8 cellular contexts compared by ENCODE assay signal in genomic region chr2:9206991-9207640, GRCh38. TPM values are rescaled to one million over a fixed set of nuclear protein-coding genes. Genes with fewer than 3 reads are reported as not detected.
DNase-seq lines count a peak whose midpoint lies in the region; ATAC-seq and TF ChIP-seq lines count a peak whose summit lies in the region.

No MANE protein-coding gene starts in this region.

- H3K27me3 Mint-ChIP-seq in naive B cell: peaks cover 22 to 42% (median 31%) of the 10 kb centered on the region in 3 donors

- CTCF ChIA-PET in SK-N-SH (lab: Yijun Ruan, JAX): interaction anchor here (0.7 to 7.4 kb wide), 18 partner anchors 12 to 185 kb away, joined by 3 to 93 read pairs (median 7); no protein-coding TSS in a partner anchor

- peak; percentile 49 for DNase-seq in ELF-1 (ENCODE audit: low read depth, low spot score)
- peak; percentile 73 for DNase-seq in GM23248
- peak; percentile 82 for DNase-seq in SK-N-SH
- no peak for DNase-seq in epithelial cell of proximal tubule (ENCODE audit: low read depth)
- no peak for DNase-seq in naive B cell
- DNase-seq in GOT3 (lab: John Stamatoyannopoulos, UW): no peak

- in situ Hi-C loops in GM23248 (cut with MboI): loop anchor here (10.0 kb wide), 1 partner anchor 128 kb away; no protein-coding TSS in a partner anchor

- ATAC-seq in naive B cell (ENCODE audit: low read depth in 2 of 2): peak; percentile 16
- no peak for ATAC-seq in GM21423 (IDR thresholded peaks at IDR 0.05; ENCODE audit: unreplicated experiment)
- no peak for ATAC-seq in HG02678 (IDR thresholded peaks at IDR 0.05; ENCODE audit: unreplicated experiment)

- no peaks in the 10 kb centered on the region for H3K36me3 Mint-ChIP-seq in naive B cell

- H3K36me3 ChIP-seq in GM23248 (ENCODE audit: low read depth) (no peaks in the 10 kb centered on the region), SK-N-SH (replicated peaks in 1 of 2; ENCODE audit: control insufficient read depth in 1 of 2, insufficient read depth in 2 of 2, low read length in 1 of 2) (peaks cover under 1 to 11% of the 10 kb centered on the region in 2 experiments)

- H3K27me3 ChIP-seq in GM23248 (replicated peaks; ENCODE audit: insufficient read depth): no peaks in the 10 kb centered on the region
- no peaks in the 10 kb centered on the region for H3K27me3 ChIP-seq in SK-N-SH (ENCODE audit: insufficient read depth)

- H3K4me3 ChIP-seq in GM23248 (peak overlapping the region; percentile 92), SK-N-SH (ENCODE audit: low read depth in 2 of 2, low read length in 1 of 2) (peak overlapping the region; percentile 90 to 98), epithelial cell of proximal tubule (ENCODE audit: low read depth, low read length) (peak overlapping the region; percentile 86)

- POLR2A ChIA-PET in SK-N-SH (lab: Yijun Ruan, JAX): interaction anchor here (0.5 to 2.1 kb wide), 6 partner anchors 28 to 215 kb away, joined by 3 to 8 read pairs (median 5); no protein-coding TSS in a partner anchor

- TF ChIP-seq CTCF in SK-N-SH (IDR thresholded peaks at IDR 0.05) (no peak), epithelial cell of proximal tubule (conservative IDR thresholded peaks at IDR 0.05; ENCODE audit: low read depth, low read length) (no peak)

- TF ChIP-seq RAD21 in SK-N-SH (IDR thresholded peaks at IDR 0.05; ENCODE audit: low read length): no peak

- peaks cover 30% of the 10 kb centered on the region for H3F3A ChIP-seq in GM23248 (ENCODE audit: insufficient read depth)
- peaks cover 37% of the 10 kb centered on the region for H3F3A ChIP-seq in SK-N-SH (replicated peaks; ENCODE audit: insufficient read depth)

- 1 to 2% methylated on average over 36 to 48 of the region's 84 CpGs for WGBS in GM23248 (ENCODE audit: low coverage in 1 of 2, low lambda C conversion rate in 2 of 2, missing lambda C conversion rate in 2 of 2), 2 experiments
- WGBS in SK-N-SH (ENCODE audit: low lambda C conversion rate): 2% methylated on average over 7 of the region's 84 CpGs

- H4K20me1 ChIP-seq in GM23248 (ENCODE audit: insufficient read depth) (no peaks in the 10 kb centered on the region), SK-N-SH (ENCODE audit: insufficient read depth) (peaks cover 38% of the 10 kb centered on the region)

- H3K9me2 ChIP-seq in GM23248 (ENCODE audit: insufficient read depth) (no peaks in the 10 kb centered on the region), SK-N-SH (no peaks in the 10 kb centered on the region)

- peak overlapping the region in 5 of 8 donors; percentile 20 to 70 (median 66) for H3K4me3 Mint-ChIP-seq in naive B cell

- peak overlapping the region; percentile 89 for H3K4me2 ChIP-seq in GM23248 (ENCODE audit: unreplicated experiment)
- peak overlapping the region; percentile 82 for H3K4me2 ChIP-seq in SK-N-SH

- TF ChIP-seq EP300 in SK-N-SH (IDR thresholded peaks at IDR 0.05; ENCODE audit: borderline replicate concordance in 1 of 2, low read depth in 1 of 2, low read length in 1 of 2): no peak

- H3K9me3 Mint-ChIP-seq in naive B cell: peaks cover 0 to 2% (median 0%) of the 10 kb centered on the region in 7 donors

- peaks cover 6 to 12% (median 10%) of the 10 kb centered on the region in 3 donors for H3K4me1 Mint-ChIP-seq in naive B cell

- H3K79me2 ChIP-seq in GM23248 (ENCODE audit: insufficient read depth): peaks cover 50% of the 10 kb centered on the region
- peaks cover 53% of the 10 kb centered on the region for H3K79me2 ChIP-seq in SK-N-SH (ENCODE audit: insufficient read depth)

- H2AFZ ChIP-seq in GM23248 (peak overlapping the region; percentile 4; the same call in 1 of the 2 replicates), SK-N-SH (ENCODE audit: low read depth) (no peak overlapping the region)

- H3K27ac Mint-ChIP-seq in naive B cell: no peak overlapping the region

- H3K9me3 ChIP-seq in GM23248 (ENCODE audit: low read depth): no peaks in the 10 kb centered on the region
- H3K9me3 ChIP-seq in SK-N-SH: no peaks in the 10 kb centered on the region

- H3K9ac ChIP-seq in GM23248 (peak overlapping the region; percentile 94), SK-N-SH (peak overlapping the region; percentile 99)

- H3K27ac ChIP-seq in GM23248 (peak overlapping the region; percentile 66), SK-N-SH (ENCODE audit: low read depth in 2 of 2, low read length in 1 of 2) (peak overlapping the region; percentile 84 to 93)

- H3K4me1 ChIP-seq in GM23248 (ENCODE audit: insufficient read depth) (peaks cover 33% of the 10 kb centered on the region), SK-N-SH (ENCODE audit: control insufficient read depth in 1 of 2, insufficient read depth in 2 of 2, low read depth in 1 of 2, low read length in 1 of 2) (peaks cover 12 to 27% of the 10 kb centered on the region in 2 experiments; a peak in 3 of 4 replicates)

TF ChIP-seq in SK-N-SH, 30 proteins besides CTCF, POLR2A, EP300 and RAD21:
- TF ChIP-seq NFIC (IDR thresholded peaks at IDR 0.05; ENCODE audit: borderline replicate concordance) (no peak), IRF3 (IDR thresholded peaks at IDR 0.05; ENCODE audit: low read depth, low read length) (no peak), CHD2 (IDR thresholded peaks at IDR 0.05; ENCODE audit: low read length, partially characterized antibody) (no peak), NRF1 (IDR thresholded peaks at IDR 0.05; ENCODE audit: low read depth, low read length) (no peak), SIN3A (IDR thresholded peaks at IDR 0.05; ENCODE audit: borderline replicate concordance, low read depth, low read length) (no peak), GABPA (IDR thresholded peaks at IDR 0.05; ENCODE audit: low read depth) (no peak)
- TF ChIP-seq, protein P1, sequence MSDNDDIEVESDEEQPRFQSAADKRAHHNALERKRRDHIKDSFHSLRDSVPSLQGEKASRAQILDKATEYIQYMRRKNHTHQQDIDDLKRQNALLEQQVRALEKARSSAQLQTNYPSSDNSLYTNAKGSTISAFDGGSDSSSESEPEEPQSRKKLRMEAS (IDR thresholded peaks at IDR 0.05; ENCODE audit: low read depth): peak; percentile 21; the same call in 1 of the 2 replicates

RNA-seq across cellular contexts. Expression of gene ASAP2, which starts 0.5 kb away (rescaled TPM):
- total RNA-seq in GM23248 (2014; rRNA removed; shearing (Covaris generic)): 49.6 and 54.1 TPM in 2 replicates
- polyA plus RNA-seq in GM23248 (2016; fragmentation: Nextera tagmentation; extraction: Ambion mirVana) (8.8 and 10.9 TPM in 2 replicates), SK-N-SH (2012; rRNA removed) (37.9 and 41.4 TPM in 2 replicates), naive B cell (ENCODE audit: low read depth in 6 of 6) (under 1 TPM in 1 of 6 donors, not detected in 5; 0.09 TPM)
- polyA plus RNA-seq in SK-N-SH (2012; cell fraction: cytosol; rRNA removed): 46.4 and 46.7 TPM in 2 replicates
- polyA plus RNA-seq in SK-N-SH (2012; cell fraction: nucleus; rRNA removed): 60.7 and 79.4 TPM in 2 replicates
- total RNA-seq in epithelial cell of proximal tubule: 27.3 and 33.0 TPM in 2 replicates

Comparison
In these comparisons a context has a peak if more than half of its experiments do, and no peak if none do; other contexts are left out.
1. DNase-seq: peak in ELF-1 (single experiment), GM23248 (single experiment) and SK-N-SH (single experiment); none in epithelial cell of proximal tubule (single experiment), naive B cell (single experiment) and GOT3 (single experiment).
2. ATAC-seq: peak in naive B cell (2 of 2); none in GM21423 (single experiment) and HG02678 (single experiment).
3. Peak in every context shown above with its lines, with median percentiles within 50 percentile points of each other: H3K4me3 ChIP-seq.